ENCODE assay signal across 12 cellular contexts in the genomic region with DNA sequence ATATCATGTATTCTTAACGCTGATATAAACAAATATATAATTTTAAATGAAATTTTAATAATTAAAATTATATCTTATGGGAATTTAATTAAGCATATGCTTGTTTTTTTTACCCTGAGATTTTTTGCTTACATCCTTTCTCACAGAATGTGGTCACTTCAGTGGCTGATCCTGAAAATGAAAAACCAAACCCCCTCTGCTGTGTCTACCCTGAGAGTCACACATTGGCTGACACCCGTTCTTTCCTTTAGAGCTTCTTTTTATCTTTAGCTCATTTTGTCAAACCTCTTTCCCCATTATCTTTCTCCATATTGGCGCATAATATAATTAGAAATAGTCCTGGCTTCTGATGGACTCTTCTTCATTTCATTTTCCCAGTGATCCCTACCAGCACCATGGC. TPM values are rescaled to one million over a fixed set of nuclear protein-coding genes. Genes with fewer than 3 reads are reported as not detected.
DNase-seq lines count a peak whose midpoint lies in the region; ATAC-seq and TF ChIP-seq lines count a peak whose summit lies in the region.
"Had no signal": no experiment of that assay in that cellular context is flagged by ENCODE, and none has a peak within 500 bp of the region (broad histone marks: within the 10 kb centered on the region; RNA-seq: fewer than 3 reads in every experiment).

No MANE protein-coding gene starts in this region.

- intact Hi-C loops in activated CD4-positive, alpha-beta memory T cell treated with anti-CD3 and anti-CD28 coated beads for 36 hours (cut with micrococcal nuclease), result no loop called here
- intact Hi-C loops in activated B cell treated with CpG ODN at 0.5 μM for 24 hours (cut with micrococcal nuclease), result no loop called here

- peaks cover 11% of the 10 kb centered on the region for H3K36me3 Mint-ChIP-seq in activated CD4-positive, alpha-beta memory T cell treated with anti-CD3 and anti-CD28 coated beads for 36 hours
- H3K36me3 Mint-ChIP-seq in activated CD4-positive, alpha-beta memory T cell treated with anti-CD3 and anti-CD28 coated beads, Interleukin-2, amount 10 ng/mL, durations not matched to agents 7 days and 5 days (ENCODE audit: low read depth), result peaks cover 47% of the 10 kb centered on the region
- peaks cover 44% of the 10 kb centered on the region for H3K36me3 Mint-ChIP-seq in activated B cell treated with CpG ODN at 0.5 μM for 24 hours (ENCODE audit: low read depth)
- peaks cover 40% of the 10 kb centered on the region for H3K36me3 Mint-ChIP-seq in stimulated activated memory B cell treated with anti-CD40 and anti-IgM and Interleukin-4, amounts not matched to agents 10 μg/mL and 1 μg/mL and 100 μg/mL, for 72 hours

- H3K4me1 Mint-ChIP-seq in activated CD4-positive, alpha-beta memory T cell treated with anti-CD3 and anti-CD28 coated beads for 36 hours (ENCODE audit: low read depth), result peaks cover 24% of the 10 kb centered on the region
- H3K4me1 Mint-ChIP-seq in activated CD4-positive, alpha-beta memory T cell treated with anti-CD3 and anti-CD28 coated beads, Interleukin-2, amount 10 ng/mL, durations not matched to agents 7 days and 5 days, result peaks cover 35% of the 10 kb centered on the region
- peaks cover 19% of the 10 kb centered on the region for H3K4me1 Mint-ChIP-seq in activated B cell treated with CpG ODN at 0.5 μM for 24 hours
- peaks cover 18% of the 10 kb centered on the region for H3K4me1 Mint-ChIP-seq in stimulated activated memory B cell treated with anti-CD40 and anti-IgM and Interleukin-4, amounts not matched to agents 10 μg/mL and 1 μg/mL and 100 μg/mL, for 72 hours

- ATAC-seq in GM21786 (IDR thresholded peaks at IDR 0.05; ENCODE audit: unreplicated experiment), result peak; percentile 76
- ATAC-seq in activated B cell treated with CpG ODN at 0.5 μM for 24 hours (ENCODE audit: low read depth), result no peak
- no peak for ATAC-seq in stimulated activated memory B cell treated with anti-CD40 and anti-IgM and Interleukin-4, amounts not matched to agents 10 μg/mL and 1 μg/mL and 100 μg/mL, for 72 hours

- TF ChIP-seq CTCF in activated B cell treated with CpG ODN at 0.5 μM for 24 hours (IDR thresholded peaks at IDR 0.05), result no peak

- H3K4me3 Mint-ChIP-seq in activated CD4-positive, alpha-beta memory T cell treated with anti-CD3 and anti-CD28 coated beads for 36 hours, result no peak overlapping the region
- no peak overlapping the region for H3K4me3 Mint-ChIP-seq in activated CD4-positive, alpha-beta memory T cell treated with anti-CD3 and anti-CD28 coated beads, Interleukin-2, amount 10 ng/mL, durations not matched to agents 7 days and 5 days
- H3K4me3 Mint-ChIP-seq in activated B cell treated with CpG ODN at 0.5 μM for 24 hours, result no peak overlapping the region
- no peak overlapping the region for H3K4me3 Mint-ChIP-seq in stimulated activated memory B cell treated with anti-CD40 and anti-IgM and Interleukin-4, amounts not matched to agents 10 μg/mL and 1 μg/mL and 100 μg/mL, for 72 hours

- no peak for DNase-seq in activated CD4-positive, alpha-beta memory T cell treated with anti-CD3 and anti-CD28 coated beads for 36 hours
- DNase-seq in activated CD4-positive, alpha-beta memory T cell treated with anti-CD3 and anti-CD28 coated beads, Interleukin-2, amount 10 ng/mL, durations not matched to agents 7 days and 5 days, result no peak
- DNase-seq in activated B cell treated with CpG ODN at 0.5 μM for 24 hours (no peak), cerebellum (ENCODE audit: low spot score) (no peak), islet precursor cell (no peak), COLO668 (lab: John Stamatoyannopoulos, UW; ENCODE audit: unreplicated experiment) (no peak)
- DNase-seq: heart right ventricle, Kasumi-1, NCI-H2029 treated with DMSO at 0.1 percent for 48 hours, SHP77 had no signal

- H3K27me3 Mint-ChIP-seq in activated CD4-positive, alpha-beta memory T cell treated with anti-CD3 and anti-CD28 coated beads for 36 hours, result no peaks in the 10 kb centered on the region
- no peaks in the 10 kb centered on the region for H3K27me3 Mint-ChIP-seq in activated CD4-positive, alpha-beta memory T cell treated with anti-CD3 and anti-CD28 coated beads, Interleukin-2, amount 10 ng/mL, durations not matched to agents 7 days and 5 days
- no peaks in the 10 kb centered on the region for H3K27me3 Mint-ChIP-seq in activated B cell treated with CpG ODN at 0.5 μM for 24 hours
- no peaks in the 10 kb centered on the region for H3K27me3 Mint-ChIP-seq in stimulated activated memory B cell treated with anti-CD40 and anti-IgM and Interleukin-4, amounts not matched to agents 10 μg/mL and 1 μg/mL and 100 μg/mL, for 72 hours

- CTCF ChIA-PET in activated CD4-positive, alpha-beta memory T cell treated with anti-CD3 and anti-CD28 coated beads for 36 hours (lab: Charles Lee), result interaction anchor here (0.7 to 2.9 kb wide), 3 partner anchors 10 to 19 kb away, joined by 3 to 10 read pairs (median 5); no protein-coding TSS in a partner anchor
- CTCF ChIA-PET in activated CD4-positive, alpha-beta memory T cell treated with anti-CD3 and anti-CD28 coated beads, Interleukin-2, amount 10 ng/mL, durations not matched to agents 7 days and 5 days (lab: Charles Lee), result interaction anchor here (0.6 to 1.9 kb wide), 5 partner anchors 9 to 173 kb away, joined by 3 to 24 read pairs (median 4); a partner anchor contains a TSS
- CTCF ChIA-PET in activated B cell treated with CpG ODN at 0.5 μM for 24 hours (lab: Charles Lee), result interaction anchor here (1.0 kb wide), 2 partner anchors 10 to 136 kb away, joined by 3 to 4 read pairs; no protein-coding TSS in a partner anchor

- H3K27ac Mint-ChIP-seq in activated CD4-positive, alpha-beta memory T cell treated with anti-CD3 and anti-CD28 coated beads for 36 hours, result peak overlapping the region; percentile 58
- no peak overlapping the region for H3K27ac Mint-ChIP-seq in activated CD4-positive, alpha-beta memory T cell treated with anti-CD3 and anti-CD28 coated beads, Interleukin-2, amount 10 ng/mL, durations not matched to agents 7 days and 5 days
- H3K27ac Mint-ChIP-seq in activated B cell treated with CpG ODN at 0.5 μM for 24 hours, result peak overlapping the region; percentile 85
- peak overlapping the region; percentile 87 for H3K27ac Mint-ChIP-seq in stimulated activated memory B cell treated with anti-CD40 and anti-IgM and Interleukin-4, amounts not matched to agents 10 μg/mL and 1 μg/mL and 100 μg/mL, for 72 hours

- no peaks in the 10 kb centered on the region for H3K9me3 Mint-ChIP-seq in activated CD4-positive, alpha-beta memory T cell treated with anti-CD3 and anti-CD28 coated beads for 36 hours
- H3K9me3 Mint-ChIP-seq in activated CD4-positive, alpha-beta memory T cell treated with anti-CD3 and anti-CD28 coated beads, Interleukin-2, amount 10 ng/mL, durations not matched to agents 7 days and 5 days, result no peaks in the 10 kb centered on the region
- no peaks in the 10 kb centered on the region for H3K9me3 Mint-ChIP-seq in activated B cell treated with CpG ODN at 0.5 μM for 24 hours
- H3K9me3 Mint-ChIP-seq in stimulated activated memory B cell treated with anti-CD40 and anti-IgM and Interleukin-4, amounts not matched to agents 10 μg/mL and 1 μg/mL and 100 μg/mL, for 72 hours, result no peaks in the 10 kb centered on the region

- POLR2A ChIA-PET in activated CD4-positive, alpha-beta memory T cell treated with anti-CD3 and anti-CD28 coated beads for 36 hours (lab: Charles Lee), result interaction anchor here (1.2 to 2.0 kb wide), 3 partner anchors 10 to 34 kb away, joined by 3 to 10 read pairs (median 7); a partner anchor contains a TSS
- POLR2A ChIA-PET in activated CD4-positive, alpha-beta memory T cell treated with anti-CD3 and anti-CD28 coated beads, Interleukin-2, amount 10 ng/mL, durations not matched to agents 7 days and 5 days (lab: Charles Lee), result interaction anchor here (1.3 to 3.6 kb wide), 4 partner anchors 11 to 189 kb away, joined by 3 to 37 read pairs (median 5); a partner anchor contains a TSS
- POLR2A ChIA-PET in activated B cell treated with CpG ODN at 0.5 μM for 24 hours (lab: Charles Lee), result interaction anchor here (0.7 to 2.0 kb wide), 2 partner anchors 10 to 1245 kb away, joined by 3 to 30 read pairs; a partner anchor contains a TSS

RNA-seq across cellular contexts. Expression of a gene that starts 10.8 kb away (rescaled TPM):
- total RNA-seq in activated CD4-positive, alpha-beta memory T cell treated with anti-CD3 and anti-CD28 coated beads for 36 hours, result 100 to 1,000 TPM; 399 to 409 TPM
- total RNA-seq in activated CD4-positive, alpha-beta memory T cell treated with anti-CD3 and anti-CD28 coated beads, Interleukin-2, amount 10 ng/mL, durations not matched to agents 7 days and 5 days, result 100 to 1,000 TPM; 234 to 254 TPM
- 90.9 and 98.8 TPM in 2 replicates for total RNA-seq in activated B cell treated with CpG ODN at 0.5 μM for 24 hours
- total RNA-seq in cerebellum, result 122 TPM

RNA-seq across cellular contexts. Expression of a gene that starts 34.2 kb away (rescaled TPM):
- total RNA-seq in activated CD4-positive, alpha-beta memory T cell treated with anti-CD3 and anti-CD28 coated beads for 36 hours, result 10 to 100 TPM; 44.7 to 47.6 TPM
- 10 to 100 TPM; 34.1 TPM for total RNA-seq in activated CD4-positive, alpha-beta memory T cell treated with anti-CD3 and anti-CD28 coated beads, Interleukin-2, amount 10 ng/mL, durations not matched to agents 7 days and 5 days
- 36.5 and 36.9 TPM in 2 replicates for total RNA-seq in activated B cell treated with CpG ODN at 0.5 μM for 24 hours
- 41.5 TPM for total RNA-seq in cerebellum
